In the genomic region with DNA sequence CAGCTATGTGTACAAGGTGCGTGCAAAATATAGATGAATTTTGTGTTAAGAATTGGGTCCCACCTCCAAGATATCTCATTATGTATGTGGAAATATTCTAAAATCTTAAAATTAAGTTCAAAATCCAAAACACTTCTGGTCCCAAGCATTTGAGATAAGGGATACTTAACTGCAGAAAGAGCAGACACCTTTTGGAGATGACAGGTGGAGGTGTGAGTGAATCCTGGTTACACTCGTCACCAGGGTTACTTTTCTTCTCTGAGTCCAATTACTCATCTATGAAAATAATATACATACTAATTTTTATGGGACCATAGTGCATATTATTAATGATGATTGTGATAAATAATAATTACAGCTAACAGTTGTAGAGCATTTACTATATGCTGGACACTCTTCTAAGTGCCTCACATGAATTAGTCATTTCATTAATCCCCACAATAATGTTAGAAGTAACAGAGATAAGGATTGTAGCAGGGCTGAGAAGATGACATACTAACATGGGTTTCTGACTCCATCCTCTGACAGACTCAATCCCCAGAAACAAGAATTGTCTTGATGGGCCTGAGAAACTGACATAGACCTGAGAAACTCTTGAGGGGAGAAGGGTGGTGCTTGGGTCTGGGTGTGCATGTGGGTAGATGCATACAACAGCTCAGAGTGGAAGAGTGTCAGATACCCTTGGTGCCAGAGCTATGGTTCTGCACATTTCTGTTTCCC, we compare ENCODE assay signal across 19 cellular contexts. TPM values are rescaled to one million over a fixed set of nuclear protein-coding genes. Genes with fewer than 3 reads are reported as not detected.
A peak's percentile ranks its signal among the peaks of the same experiment; 100 is the strongest.
DNase-seq lines count a peak whose midpoint lies in the region; ATAC-seq and TF ChIP-seq lines count a peak whose summit lies in the region.
"Had no signal": no experiment of that assay in that cellular context is flagged by ENCODE, and none has a peak within 500 bp of the region (broad histone marks: within the 10 kb centered on the region; RNA-seq: fewer than 3 reads in every experiment).

No MANE protein-coding gene starts in this region.

- peaks cover 0 to 4% of the 10 kb centered on the region in 2 donors for H3K9me3 Mint-ChIP-seq in activated naive CD4-positive, alpha-beta T cell treated with anti-CD3 and anti-CD28 coated beads, Interleukin-2, amount 50 U/mL, for 72 hours
- no peaks in the 10 kb centered on the region for H3K9me3 Mint-ChIP-seq in HFFc6

- H3K36me3 ChIP-seq in brain microvascular endothelial cell (replicated peaks) = no peaks in the 10 kb centered on the region

- peak; percentile 30 to 52 for ATAC-seq in activated naive CD4-positive, alpha-beta T cell treated with anti-CD3 and anti-CD28 coated beads, Interleukin-2, amount 50 U/mL, for 72 hours
- no peak for ATAC-seq in HG02981 (IDR thresholded peaks at IDR 0.05; ENCODE audit: unreplicated experiment)
- ATAC-seq in HG03432 (IDR thresholded peaks at IDR 0.05; ENCODE audit: unreplicated experiment) = no peak
- ATAC-seq: Panc1, SK-N-SH treated with all-trans-retinoic acid at 6 μM for 48 hours had no signal

- H3K4me3 ChIP-seq in brain microvascular endothelial cell (ENCODE audit: low read depth, low read length) = no peak overlapping the region

- no peak overlapping the region for H3K4me3 Mint-ChIP-seq in HFFc6
- H3K4me3 Mint-ChIP-seq: B cell, CD14-positive monocyte had no signal

- peaks cover 60% of the 10 kb centered on the region for H3K4me1 Mint-ChIP-seq in HFFc6 (ENCODE audit: low read depth)

- in situ Hi-C loops in brain microvascular endothelial cell (cut with HindIII; ENCODE audit: low pct_ligation_motif_present, low sequenced_read_pairs) = no loop called here

- no peak overlapping the region for H3K27ac ChIP-seq in brain microvascular endothelial cell

- TF ChIP-seq CTCF in HFFc6 (IDR thresholded peaks at IDR 0.05) = no peak
- no peak for TF ChIP-seq CTCF in brain microvascular endothelial cell (IDR thresholded peaks at IDR 0.05; ENCODE audit: low read depth, low read length, missing control alignments)

- DNase-seq in activated naive CD4-positive, alpha-beta T cell treated with anti-CD3 and anti-CD28 coated beads, Interleukin-2, amount 50 U/mL, for 72 hours (ENCODE audit: low spot score in 2 of 2) = no peak
- DNase-seq in activated naive CD4-positive, alpha-beta T cell treated with anti-CD3 and anti-CD28 coated beads, Interleukin-2, amount 50 U/mL, for 16 hours = no peak
- DNase-seq in HFFc6 = no peak
- peak; percentile 33 for DNase-seq in brain microvascular endothelial cell
- peak; percentile 22 for DNase-seq in kidney tubule cell (ENCODE audit: low spot score)
- DNase-seq: EL; MV-4-11; NCI-H1105 treated with DMSO at 0.1 percent for 48 hours; NCI-H2029 treated with DMSO at 0.1 percent for 48 hours; NCI-H226; NCI-H524; NCI-H774; NK-92 treated with Interleukin-12 subunit alpha and Interleukin-12 subunit beta, amount 100 ng/mL, for 24 hours had no signal

- no peaks in the 10 kb centered on the region for H3K27me3 ChIP-seq in brain microvascular endothelial cell (replicated peaks)

- no peaks in the 10 kb centered on the region for H3K27me3 Mint-ChIP-seq in HFFc6 (ENCODE audit: insufficient read depth)

- H3K27ac Mint-ChIP-seq in activated naive CD4-positive, alpha-beta T cell treated with anti-CD3 and anti-CD28 coated beads, Interleukin-2, amount 50 U/mL, for 72 hours = no peak overlapping the region
- peak overlapping the region; percentile 34; the same call in 1 of the 2 replicates for H3K27ac Mint-ChIP-seq in HFFc6
- H3K27ac Mint-ChIP-seq: B cell, CD14-positive monocyte had no signal

- peaks cover 0 to 5% of the 10 kb centered on the region in 2 donors for H3K36me3 Mint-ChIP-seq in activated naive CD4-positive, alpha-beta T cell treated with anti-CD3 and anti-CD28 coated beads, Interleukin-2, amount 50 U/mL, for 72 hours
- no peaks in the 10 kb centered on the region for H3K36me3 Mint-ChIP-seq in HFFc6 (ENCODE audit: low read depth)
- H3K36me3 Mint-ChIP-seq: CD14-positive monocyte had no signal

RNA-seq across cellular contexts. Expression of a gene that starts 8.3 kb away (rescaled TPM):
- total RNA-seq in activated naive CD4-positive, alpha-beta T cell treated with anti-CD3 and anti-CD28 coated beads, Interleukin-2, amount 50 U/mL, for 72 hours = 1 to 10 TPM; 3.7 to 7.2 TPM
- not detected for total RNA-seq in HFFc6 (2021; fragmentation: NEBNext Ultra II Directional; extraction: Animal tissue kit (Norgen Biotek cat#: 25700))

Comparison
In these comparisons a context has a peak if more than half of its experiments do, and no peak if none do; other contexts are left out.
1. ATAC-seq: peak in activated naive CD4-positive, alpha-beta T cell treated with anti-CD3 and anti-CD28 coated beads, Interleukin-2, amount 50 U/mL, for 72 hours (2 of 2); none in HG02981 (single experiment) and HG03432 (single experiment).
2. DNase-seq: peak in brain microvascular endothelial cell (single experiment) and kidney tubule cell (single experiment); none in activated naive CD4-positive, alpha-beta T cell treated with anti-CD3 and anti-CD28 coated beads, Interleukin-2, amount 50 U/mL, for 72 hours (0 of 2), activated naive CD4-positive, alpha-beta T cell treated with anti-CD3 and anti-CD28 coated beads, Interleukin-2, amount 50 U/mL, for 16 hours (single experiment) and HFFc6 (single experiment).
3. RNA of a gene that starts 8.3 kb away (total RNA-seq): 3.7 to 7.2 TPM in activated naive CD4-positive, alpha-beta T cell treated with anti-CD3 and anti-CD28 coated beads, Interleukin-2, amount 50 U/mL, for 72 hours; not detected in HFFc6; every median in the first group is over 4 times any median in the second.